1 cellular context compared by ENCODE assay signal in the genomic region with DNA sequence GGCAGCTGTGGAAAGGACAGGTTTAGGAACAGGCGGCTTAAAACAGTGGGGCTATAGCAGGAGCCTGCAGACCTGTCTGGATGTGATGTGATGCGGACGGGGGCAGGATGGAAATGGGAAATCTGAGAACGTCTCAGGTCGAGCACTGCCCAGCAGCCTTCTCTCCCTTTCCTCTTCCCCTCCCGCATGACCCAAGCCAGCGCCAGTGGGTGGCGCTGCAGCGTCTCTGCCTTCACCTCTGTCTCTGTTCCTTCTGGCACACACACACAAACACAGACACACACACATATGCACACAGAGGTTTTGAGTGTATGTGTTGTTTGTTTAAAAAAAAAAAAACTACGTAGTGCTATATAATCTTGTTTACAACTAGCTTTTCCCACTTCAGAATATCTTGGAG.
TF ChIP-seq lines count a peak whose summit lies in the region.

No MANE protein-coding gene starts in this region.

TF ChIP-seq in WTC11, 78 proteins besides CTCF, POLR2A, EP300 and RAD21 (continued from another document):
- TF ChIP-seq JAZF1 (CRISPR knock-in tag; IDR thresholded peaks at IDR 0.05) (no peak), ZBTB21 (CRISPR knock-in tag; IDR thresholded peaks at IDR 0.05; ENCODE audit: borderline replicate concordance) (no peak), ZNF219 (CRISPR knock-in tag; IDR thresholded peaks at IDR 0.05; ENCODE audit: borderline replicate concordance) (no peak)
